In the genomic region with DNA sequence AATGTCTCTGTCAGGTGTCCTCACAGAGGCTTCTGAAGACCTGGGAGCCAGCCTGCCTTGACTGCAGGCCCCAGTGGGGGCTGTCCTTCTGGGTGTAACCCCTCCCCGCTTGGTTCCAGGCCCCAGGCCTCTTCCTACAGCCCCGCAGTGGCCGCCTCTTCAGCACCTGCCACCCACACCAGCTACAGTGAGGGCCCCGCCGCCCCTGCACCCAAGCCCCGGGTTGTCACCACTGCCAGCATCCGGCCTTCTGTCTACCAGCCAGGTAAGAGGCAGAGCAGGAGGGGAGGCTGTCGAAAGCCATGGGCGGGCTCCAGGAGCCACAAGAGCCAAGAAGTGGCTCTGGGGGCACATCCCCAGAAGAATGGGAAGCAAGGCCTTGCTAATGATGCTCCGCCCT, we compare ENCODE assay signal across 14 cellular contexts. TPM values are rescaled to one million over a fixed set of nuclear protein-coding genes. Genes with fewer than 3 reads are reported as not detected.
DNase-seq lines count a peak whose midpoint lies in the region; ATAC-seq and TF ChIP-seq lines count a peak whose summit lies in the region.
"Had no signal": no experiment of that assay in that cellular context is flagged by ENCODE, and none has a peak within 500 bp of the region (broad histone marks: within the 10 kb centered on the region; RNA-seq: fewer than 3 reads in every experiment).

No MANE protein-coding gene starts in this region.

- DNase-seq in MCF 10A (ENCODE audit: unreplicated experiment) (no peak), breast epithelium (ENCODE audit: low spot score in 2 of 2) (no peak), natural killer cell (no peak), type B pancreatic cell (ENCODE audit: extremely low spot score, unreplicated experiment) (no peak), left lobe of liver (ENCODE audit: low spot score) (no peak), NCI-H2196 (lab: John Stamatoyannopoulos, UW; ENCODE audit: unreplicated experiment) (no peak)
- DNase-seq: NCI-H1417; NCI-H69; RPMI8226; stimulated activated CD4-positive, alpha-beta T cell treated with anti-CD3 and anti-CD28 coated beads, Interleukin-15, amount 100 ng/mL, for 24 hours had no signal

- peaks cover 5% of the 10 kb centered on the region for H3K36me3 Mint-ChIP-seq in MCF 10A (ENCODE audit: insufficient read depth, unreplicated experiment)
- no peaks in the 10 kb centered on the region for H3K36me3 Mint-ChIP-seq in brain
- H3K36me3 Mint-ChIP-seq in natural killer cell: no peaks in the 10 kb centered on the region
- H3K36me3 Mint-ChIP-seq in type B pancreatic cell: no peaks in the 10 kb centered on the region

- no peak for ATAC-seq in natural killer cell
- no peak for ATAC-seq in left lobe of liver
- no peak for ATAC-seq in GM19452 (IDR thresholded peaks at IDR 0.05; ENCODE audit: unreplicated experiment)

- intact Hi-C loops in MCF 10A (cut with micrococcal nuclease) (no loop called here), breast epithelium (cut with DNase I; ENCODE audit: low total_unique reads) (no loop called here), natural killer cell (cut with micrococcal nuclease) (no loop called here)

- H3K4me3 Mint-ChIP-seq in MCF 10A (ENCODE audit: unreplicated experiment) (peak overlapping the region; percentile 73), brain (peak overlapping the region in 4 of 5 experiments; percentile 53 to 83 (median 76)), natural killer cell (peak overlapping the region; percentile 86), type B pancreatic cell (peak overlapping the region; percentile 66)

- H3K27me3 Mint-ChIP-seq in MCF 10A (ENCODE audit: insufficient read depth, unreplicated experiment) (no peaks in the 10 kb centered on the region), brain (peaks cover 3% of the 10 kb centered on the region), natural killer cell (ENCODE audit: low read depth in 2 of 2) (no peaks in the 10 kb centered on the region), type B pancreatic cell (no peaks in the 10 kb centered on the region)

- H3K4me1 ChIP-seq in breast epithelium: no peaks in the 10 kb centered on the region

- CTCF ChIA-PET in MCF 10A (lab: Yijun Ruan, JAX): interaction anchor here (1.0 to 1.1 kb wide), 2 partner anchors 57 to 199 kb away, joined by 3 to 4 read pairs; no protein-coding TSS in a partner anchor

- H3K27me3 ChIP-seq in breast epithelium: no peaks in the 10 kb centered on the region

- H3K9me3 Mint-ChIP-seq in MCF 10A (ENCODE audit: unreplicated experiment) (no peaks in the 10 kb centered on the region), brain (peaks cover 0 to 3% (median 0%) of the 10 kb centered on the region in 5 experiments), natural killer cell (no peaks in the 10 kb centered on the region), type B pancreatic cell (no peaks in the 10 kb centered on the region)

- TF ChIP-seq POLR2A in breast epithelium (IDR thresholded peaks at IDR 0.05): no peak

- no peak overlapping the region for H3K4me3 ChIP-seq in breast epithelium

- no peaks in the 10 kb centered on the region for H3K36me3 ChIP-seq in breast epithelium

- no peak overlapping the region for H3K27ac ChIP-seq in breast epithelium

- TF ChIP-seq CTCF in MCF 10A (IDR thresholded peaks at IDR 0.05; ENCODE audit: unreplicated experiment): no peak
- TF ChIP-seq CTCF in breast epithelium (IDR thresholded peaks at IDR 0.05): no peak
- no peak for TF ChIP-seq CTCF in brain (conservative IDR thresholded peaks at IDR 0.05)
- no peak for TF ChIP-seq CTCF in natural killer cell (IDR thresholded peaks at IDR 0.05)
- no peak for TF ChIP-seq CTCF in type B pancreatic cell (conservative IDR thresholded peaks at IDR 0.05)

- POLR2A ChIA-PET in MCF 10A (lab: Yijun Ruan, JAX): interaction anchor here (0.6 kb wide), 1 partner anchor 14 kb away, joined by 3 read pairs; no protein-coding TSS in a partner anchor

- no peaks in the 10 kb centered on the region for H3K9me3 ChIP-seq in breast epithelium

- H3K4me1 Mint-ChIP-seq in MCF 10A (ENCODE audit: insufficient read depth, unreplicated experiment) (peaks cover 5% of the 10 kb centered on the region), brain (peaks cover 13% of the 10 kb centered on the region), natural killer cell (peaks cover 25 to 34% of the 10 kb centered on the region in 2 donors), type B pancreatic cell (ENCODE audit: unreplicated experiment) (peaks cover 20% of the 10 kb centered on the region)

- H3K27ac Mint-ChIP-seq in MCF 10A (ENCODE audit: low read depth, unreplicated experiment): no peak overlapping the region
- peak overlapping the region; percentile 45 to 97 (median 94) for H3K27ac Mint-ChIP-seq in brain
- peak overlapping the region; percentile 81 to 93 for H3K27ac Mint-ChIP-seq in natural killer cell
- H3K27ac Mint-ChIP-seq in type B pancreatic cell: no peak overlapping the region

- BruUV-seq in MCF 10A (replicated peaks; lab: Mats Ljungman, UMichigan): no TSS peak

RNA-seq across cellular contexts. Expression of a gene that starts 41.5 kb away (rescaled TPM):
- 0.23 and 0.29 TPM in 2 replicates for total RNA-seq in MCF 10A (2022)
- 1 to 10 TPM in 2 of 3 donors, under 1 TPM in 1; 0.98 to 2.9 (median 1.3) TPM for total RNA-seq in breast epithelium
- polyA plus RNA-seq in brain (ENCODE audit: insufficient read depth, low read depth, low replicate concordance): 14.4 TPM
- total RNA-seq in natural killer cell: under 1 TPM in 2 of 3 donors, not detected in 1; 0.11 to 0.12 TPM
- 0.14 and 0.85 TPM in 2 replicates for total RNA-seq in type B pancreatic cell (ENCODE audit: low replicate concordance)
- 0.20 TPM for total RNA-seq in left lobe of liver
- total RNA-seq: HepG2 had no signal
- polyA plus RNA-seq: HepG2 had no signal

RNA-seq across cellular contexts. Expression of a gene that starts 46.6 kb away (rescaled TPM):
- 27.3 and 34.3 TPM in 2 replicates for total RNA-seq in MCF 10A (2022)
- 10 to 100 TPM; 49.8 to 87.2 (median 57.4) TPM for total RNA-seq in breast epithelium
- polyA plus RNA-seq in brain (ENCODE audit: insufficient read depth, low read depth, low replicate concordance): 7.2 TPM
- 1 to 10 TPM; 5.5 to 8.1 (median 7.7) TPM for total RNA-seq in natural killer cell
- total RNA-seq in type B pancreatic cell (ENCODE audit: low replicate concordance): 63.3 and 84.7 TPM in 2 replicates
- total RNA-seq in left lobe of liver: 12.6 TPM

RNA-seq across cellular contexts. Expression of a gene that starts 55.4 kb away (rescaled TPM):
- not detected in 2 replicates for total RNA-seq in MCF 10A (2022)
- total RNA-seq in breast epithelium: not detected
- polyA plus RNA-seq in brain (ENCODE audit: insufficient read depth, low read depth, low replicate concordance): 0.27 TPM
- not detected for total RNA-seq in natural killer cell
- not detected in 2 replicates for total RNA-seq in type B pancreatic cell (ENCODE audit: low replicate concordance)
- not detected for total RNA-seq in left lobe of liver
- total RNA-seq: HepG2 had no signal
- polyA plus RNA-seq: HepG2, neural cell had no signal

Comparison
In these comparisons a context has a peak if more than half of its experiments do, and no peak if none do; other contexts are left out.
1. H3K27ac Mint-ChIP-seq: peak in brain (5 of 5) and natural killer cell (2 of 2); none in MCF 10A (single experiment) and type B pancreatic cell (single experiment).
2. Peak in every context shown above with its lines, with median percentiles within 50 percentile points of each other: H3K4me3 Mint-ChIP-seq.